8 cellular contexts compared by ENCODE assay signal in the genomic region with DNA sequence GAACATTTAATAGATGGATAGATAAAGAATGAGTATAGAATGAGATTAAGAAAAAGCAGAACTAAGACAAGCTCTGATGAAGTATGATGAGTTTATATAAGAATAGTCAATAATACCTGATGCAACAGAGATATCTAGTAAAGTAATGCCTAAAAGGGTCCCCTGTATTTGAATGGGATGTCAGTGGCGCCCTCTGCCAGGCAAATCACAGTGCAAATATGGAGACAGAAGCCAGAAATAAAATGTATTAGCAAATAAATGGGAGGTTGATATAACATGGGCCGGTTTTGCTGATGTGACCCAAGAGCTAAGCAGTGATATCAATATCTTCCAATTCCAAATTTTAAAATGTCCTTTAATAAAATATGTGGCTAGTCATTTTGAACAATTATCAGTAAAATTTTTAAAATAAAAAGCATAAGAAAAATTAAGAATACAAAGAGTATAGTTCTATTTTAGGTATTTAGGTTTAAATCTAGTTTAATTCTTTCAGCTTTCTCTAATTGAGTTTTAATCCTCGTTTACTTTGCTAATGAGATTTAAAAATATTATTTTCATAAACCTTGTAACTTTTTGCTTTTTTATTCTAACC.
DNase-seq lines count a peak whose midpoint lies in the region; ATAC-seq and TF ChIP-seq lines count a peak whose summit lies in the region.

No MANE protein-coding gene starts in this region.

- no peak overlapping the region for H2AFZ ChIP-seq in OCI-LY3 (ENCODE audit: low read depth, low read length)

- peaks cover 0 to 3% (median 0%) of the 10 kb centered on the region in 9 donors for H3K36me3 ChIP-seq in heart left ventricle
- H3K36me3 ChIP-seq in right atrium auricular region: no peaks in the 10 kb centered on the region
- no peaks in the 10 kb centered on the region for H3K36me3 ChIP-seq in OCI-LY3 (replicated peaks; ENCODE audit: low read depth, low read length)

- H3K4me1 ChIP-seq in heart left ventricle (peaks cover 0 to 5% (median 0%) of the 10 kb centered on the region in 12 donors), right atrium auricular region (no peaks in the 10 kb centered on the region), OCI-LY3 (ENCODE audit: low read length) (no peaks in the 10 kb centered on the region)

- TF ChIP-seq CTCF in heart left ventricle (IDR thresholded peaks at IDR 0.05) (peak in 7 of 12 donors; percentile 17 to 53 (median 40)), right atrium auricular region (IDR thresholded peaks at IDR 0.05) (peak in 1 of 2 donors; percentile 45), OCI-LY3 (IDR thresholded peaks at IDR 0.05; ENCODE audit: low read depth, low read length) (peak; percentile 47)

- H3K79me2 ChIP-seq in OCI-LY3 (ENCODE audit: low read length): peaks cover 4% of the 10 kb centered on the region; the same call in 1 of the 2 replicates

- H3K9me3 ChIP-seq in heart left ventricle (no peaks in the 10 kb centered on the region), right atrium auricular region (no peaks in the 10 kb centered on the region), OCI-LY3 (ENCODE audit: insufficient read depth, low read length) (no peaks in the 10 kb centered on the region)

- H3K9ac ChIP-seq in OCI-LY3 (ENCODE audit: low read length): no peak overlapping the region

- no peak for DNase-seq in heart left ventricle
- DNase-seq in right atrium auricular region (ENCODE audit: low spot score): no peak
- DNase-seq in activated naive CD8-positive, alpha-beta T cell treated with anti-CD3 and anti-CD28 coated beads, Interleukin-2, amount 50 U/mL, for 24 hours: peak; percentile 44
- peak; percentile 55 for DNase-seq in iris pigment epithelial cell (ENCODE audit: low read depth)
- no peak for DNase-seq in NCI-H446 (lab: John Stamatoyannopoulos, UW)
- DNase-seq in stimulated activated effector memory CD8-positive, alpha-beta T cell treated with anti-CD3 and anti-CD28 coated beads, Interleukin-12 subunit alpha, Interleukin-12 subunit beta, amount 100 ng/mL, for 72 hours (ENCODE audit: low spot score in 2 of 2): no peak

- 69 to 76% (median 74%) methylated on average over 3 of the region's 3 CpGs for WGBS in heart left ventricle, 4 donors

- H3K27ac Mint-ChIP-seq in activated naive CD8-positive, alpha-beta T cell treated with anti-CD3 and anti-CD28 coated beads, Interleukin-2, amount 50 U/mL, for 24 hours: no peak overlapping the region
- no peak overlapping the region for H3K27ac Mint-ChIP-seq in stimulated activated effector memory CD8-positive, alpha-beta T cell treated with anti-CD3 and anti-CD28 coated beads, Interleukin-12 subunit alpha, Interleukin-12 subunit beta, amount 100 ng/mL, for 72 hours

- no peak for TF ChIP-seq POLR2A in heart left ventricle (IDR thresholded peaks at IDR 0.05)

- H3K27me3 ChIP-seq in heart left ventricle (no peaks in the 10 kb centered on the region), right atrium auricular region (no peaks in the 10 kb centered on the region), OCI-LY3 (ENCODE audit: low read depth, low read length) (no peaks in the 10 kb centered on the region)

- H3K9me3 Mint-ChIP-seq in activated naive CD8-positive, alpha-beta T cell treated with anti-CD3 and anti-CD28 coated beads, Interleukin-2, amount 50 U/mL, for 24 hours: peaks cover 4% of the 10 kb centered on the region
- H3K9me3 Mint-ChIP-seq in stimulated activated effector memory CD8-positive, alpha-beta T cell treated with anti-CD3 and anti-CD28 coated beads, Interleukin-12 subunit alpha, Interleukin-12 subunit beta, amount 100 ng/mL, for 72 hours: no peaks in the 10 kb centered on the region

- intact Hi-C loops in heart left ventricle (cut with DNase I): no loop called here

- peaks cover 15% of the 10 kb centered on the region for H3K4me1 Mint-ChIP-seq in activated naive CD8-positive, alpha-beta T cell treated with anti-CD3 and anti-CD28 coated beads, Interleukin-2, amount 50 U/mL, for 24 hours
- peaks cover 6% of the 10 kb centered on the region for H3K4me1 Mint-ChIP-seq in stimulated activated effector memory CD8-positive, alpha-beta T cell treated with anti-CD3 and anti-CD28 coated beads, Interleukin-12 subunit alpha, Interleukin-12 subunit beta, amount 100 ng/mL, for 72 hours

- no peak overlapping the region for H3K27ac ChIP-seq in heart left ventricle
- H3K27ac ChIP-seq in right atrium auricular region: no peak overlapping the region
- H3K27ac ChIP-seq in OCI-LY3 (ENCODE audit: low read length): no peak overlapping the region

- no peak overlapping the region for H3K4me2 ChIP-seq in OCI-LY3 (ENCODE audit: low read length)

- peaks cover 28% of the 10 kb centered on the region for H3K36me3 Mint-ChIP-seq in activated naive CD8-positive, alpha-beta T cell treated with anti-CD3 and anti-CD28 coated beads, Interleukin-2, amount 50 U/mL, for 24 hours (ENCODE audit: low read depth)
- H3K36me3 Mint-ChIP-seq in stimulated activated effector memory CD8-positive, alpha-beta T cell treated with anti-CD3 and anti-CD28 coated beads, Interleukin-12 subunit alpha, Interleukin-12 subunit beta, amount 100 ng/mL, for 72 hours: peaks cover 10% of the 10 kb centered on the region

- H4K20me1 ChIP-seq in OCI-LY3 (ENCODE audit: insufficient read depth, low read length): no peaks in the 10 kb centered on the region

- H3K4me3 ChIP-seq in heart left ventricle (no peak overlapping the region), right atrium auricular region (no peak overlapping the region), OCI-LY3 (ENCODE audit: low read length) (no peak overlapping the region)

- H3K4me3 Mint-ChIP-seq in activated naive CD8-positive, alpha-beta T cell treated with anti-CD3 and anti-CD28 coated beads, Interleukin-2, amount 50 U/mL, for 24 hours: no peak overlapping the region
- no peak overlapping the region for H3K4me3 Mint-ChIP-seq in stimulated activated effector memory CD8-positive, alpha-beta T cell treated with anti-CD3 and anti-CD28 coated beads, Interleukin-12 subunit alpha, Interleukin-12 subunit beta, amount 100 ng/mL, for 72 hours

- no peaks in the 10 kb centered on the region for H3K27me3 Mint-ChIP-seq in activated naive CD8-positive, alpha-beta T cell treated with anti-CD3 and anti-CD28 coated beads, Interleukin-2, amount 50 U/mL, for 24 hours

- ATAC-seq in heart left ventricle: no peak
- no peak for ATAC-seq in activated naive CD8-positive, alpha-beta T cell treated with anti-CD3 and anti-CD28 coated beads, Interleukin-2, amount 50 U/mL, for 24 hours
- ATAC-seq in stimulated activated effector memory CD8-positive, alpha-beta T cell treated with anti-CD3 and anti-CD28 coated beads, Interleukin-12 subunit alpha, Interleukin-12 subunit beta, amount 100 ng/mL, for 72 hours: no peak
- ATAC-seq in HG02840 (IDR thresholded peaks at IDR 0.05; ENCODE audit: low FRiP score, unreplicated experiment): no peak

Comparison
In these comparisons a context has a peak if more than half of its experiments do, and no peak if none do; other contexts are left out.
1. DNase-seq: peak in activated naive CD8-positive, alpha-beta T cell treated with anti-CD3 and anti-CD28 coated beads, Interleukin-2, amount 50 U/mL, for 24 hours (single experiment) and iris pigment epithelial cell (single experiment); none in heart left ventricle (0 of 5), right atrium auricular region (single experiment), NCI-H446 (0 of 2) and stimulated activated effector memory CD8-positive, alpha-beta T cell treated with anti-CD3 and anti-CD28 coated beads, Interleukin-12 subunit alpha, Interleukin-12 subunit beta, amount 100 ng/mL, for 72 hours (0 of 2).